ENCODE assay signal across 10 cellular contexts in genomic region chr9:112020680-112021596, GRCh38.
DNase-seq lines count a peak whose midpoint lies in the region; ATAC-seq and TF ChIP-seq lines count a peak whose summit lies in the region.
"Had no signal": no experiment of that assay in that cellular context is flagged by ENCODE, and none has a peak within 500 bp of the region (broad histone marks: within the 10 kb centered on the region; RNA-seq: fewer than 3 reads in every experiment).

No MANE protein-coding gene starts in this region.

- H3K9me3 Mint-ChIP-seq in activated CD8-positive, alpha-beta T cell treated with anti-CD3 and anti-CD28 coated beads for 36 hours: no peaks in the 10 kb centered on the region
- no peaks in the 10 kb centered on the region for H3K9me3 Mint-ChIP-seq in activated CD8-positive, alpha-beta T cell treated with anti-CD3 and anti-CD28 coated beads, Interleukin-2, amount 10 ng/mL, durations not matched to agents 7 days and 5 days (ENCODE audit: insufficient read depth)
- no peaks in the 10 kb centered on the region for H3K9me3 Mint-ChIP-seq in stimulated activated memory B cell treated with anti-CD40 and anti-IgM and Interleukin-4, amounts not matched to agents 10 μg/mL and 1 μg/mL and 100 μg/mL, for 72 hours

- intact Hi-C loops in activated CD8-positive, alpha-beta T cell treated with anti-CD3 and anti-CD28 coated beads for 36 hours (cut with micrococcal nuclease): no loop called here

- H3K4me3 ChIP-seq in cardiac fibroblast (replicated peaks in 1 of 2; ENCODE audit: low read depth in 2 of 2, low read length in 2 of 2): no peak overlapping the region

- H3K4me3 Mint-ChIP-seq in activated CD8-positive, alpha-beta T cell treated with anti-CD3 and anti-CD28 coated beads for 36 hours: no peak overlapping the region
- no peak overlapping the region for H3K4me3 Mint-ChIP-seq in activated CD8-positive, alpha-beta T cell treated with anti-CD3 and anti-CD28 coated beads, Interleukin-2, amount 10 ng/mL, durations not matched to agents 7 days and 5 days
- peak overlapping the region; percentile 7 for H3K4me3 Mint-ChIP-seq in stimulated activated memory B cell treated with anti-CD40 and anti-IgM and Interleukin-4, amounts not matched to agents 10 μg/mL and 1 μg/mL and 100 μg/mL, for 72 hours
- H3K4me3 Mint-ChIP-seq: neural crest cell had no signal

- peak; percentile 20 for ATAC-seq in activated CD8-positive, alpha-beta T cell treated with anti-CD3 and anti-CD28 coated beads for 36 hours
- ATAC-seq in activated CD8-positive, alpha-beta T cell treated with anti-CD3 and anti-CD28 coated beads, Interleukin-2, amount 10 ng/mL, durations not matched to agents 7 days and 5 days: no peak
- ATAC-seq in HG03354 (IDR thresholded peaks at IDR 0.05; ENCODE audit: poor library complexity, severe bottlenecking, unreplicated experiment) (peak; percentile 78), HG02623 (IDR thresholded peaks at IDR 0.05; ENCODE audit: unreplicated experiment) (no peak)
- ATAC-seq in stimulated activated memory B cell treated with anti-CD40 and anti-IgM and Interleukin-4, amounts not matched to agents 10 μg/mL and 1 μg/mL and 100 μg/mL, for 72 hours: peak; percentile 48

- H3K27ac Mint-ChIP-seq in activated CD8-positive, alpha-beta T cell treated with anti-CD3 and anti-CD28 coated beads for 36 hours: no peak overlapping the region
- no peak overlapping the region for H3K27ac Mint-ChIP-seq in activated CD8-positive, alpha-beta T cell treated with anti-CD3 and anti-CD28 coated beads, Interleukin-2, amount 10 ng/mL, durations not matched to agents 7 days and 5 days
- peak overlapping the region; percentile 93 for H3K27ac Mint-ChIP-seq in stimulated activated memory B cell treated with anti-CD40 and anti-IgM and Interleukin-4, amounts not matched to agents 10 μg/mL and 1 μg/mL and 100 μg/mL, for 72 hours

- peaks cover 10% of the 10 kb centered on the region for H3K4me1 Mint-ChIP-seq in activated CD8-positive, alpha-beta T cell treated with anti-CD3 and anti-CD28 coated beads for 36 hours (ENCODE audit: low read depth)
- peaks cover 10% of the 10 kb centered on the region for H3K4me1 Mint-ChIP-seq in activated CD8-positive, alpha-beta T cell treated with anti-CD3 and anti-CD28 coated beads, Interleukin-2, amount 10 ng/mL, durations not matched to agents 7 days and 5 days (ENCODE audit: low read depth)
- peaks cover 55% of the 10 kb centered on the region for H3K4me1 Mint-ChIP-seq in stimulated activated memory B cell treated with anti-CD40 and anti-IgM and Interleukin-4, amounts not matched to agents 10 μg/mL and 1 μg/mL and 100 μg/mL, for 72 hours
- H3K4me1 Mint-ChIP-seq: neural crest cell had no signal

- CTCF ChIA-PET in activated CD8-positive, alpha-beta T cell treated with anti-CD3 and anti-CD28 coated beads for 36 hours (lab: Charles Lee): no interaction called here
- CTCF ChIA-PET in activated CD8-positive, alpha-beta T cell treated with anti-CD3 and anti-CD28 coated beads, Interleukin-2, amount 10 ng/mL, durations not matched to agents 7 days and 5 days (lab: Charles Lee): interaction anchor here (1.2 kb wide), 1 partner anchor 11 kb away, joined by 3 read pairs; no protein-coding TSS in a partner anchor

- POLR2A ChIA-PET in activated CD8-positive, alpha-beta T cell treated with anti-CD3 and anti-CD28 coated beads for 36 hours (lab: Charles Lee): no interaction called here
- POLR2A ChIA-PET in activated CD8-positive, alpha-beta T cell treated with anti-CD3 and anti-CD28 coated beads, Interleukin-2, amount 10 ng/mL, durations not matched to agents 7 days and 5 days (lab: Charles Lee): interaction anchor here (0.5 kb wide), 1 partner anchor 11 kb away, joined by 3 read pairs; no protein-coding TSS in a partner anchor

- no peaks in the 10 kb centered on the region for H3K36me3 Mint-ChIP-seq in activated CD8-positive, alpha-beta T cell treated with anti-CD3 and anti-CD28 coated beads for 36 hours (ENCODE audit: low read depth)
- H3K36me3 Mint-ChIP-seq in activated CD8-positive, alpha-beta T cell treated with anti-CD3 and anti-CD28 coated beads, Interleukin-2, amount 10 ng/mL, durations not matched to agents 7 days and 5 days (ENCODE audit: low read depth): peaks cover 3% of the 10 kb centered on the region
- H3K36me3 Mint-ChIP-seq in stimulated activated memory B cell treated with anti-CD40 and anti-IgM and Interleukin-4, amounts not matched to agents 10 μg/mL and 1 μg/mL and 100 μg/mL, for 72 hours: peaks cover 10% of the 10 kb centered on the region

- no peak for TF ChIP-seq CTCF in activated CD8-positive, alpha-beta T cell treated with anti-CD3 and anti-CD28 coated beads for 36 hours (IDR thresholded peaks at IDR 0.05)
- no peak for TF ChIP-seq CTCF in cardiac fibroblast (IDR thresholded peaks at IDR 0.05; ENCODE audit: low read depth, low read length)

- DNase-seq in activated CD8-positive, alpha-beta T cell treated with anti-CD3 and anti-CD28 coated beads for 36 hours: no peak
- no peak for DNase-seq in activated CD8-positive, alpha-beta T cell treated with anti-CD3 and anti-CD28 coated beads, Interleukin-2, amount 10 ng/mL, durations not matched to agents 7 days and 5 days
- DNase-seq in cardiac fibroblast (ENCODE audit: low read depth in 2 of 2): peak; percentile 50 to 91
- DNase-seq in DMS114 treated with DMSO at 0.1 percent for 48 hours (lab: John Stamatoyannopoulos, UW; ENCODE audit: unreplicated experiment): no peak
- DNase-seq in retina: no peak
- DNase-seq: caudate nucleus had no signal

- H3K27me3 Mint-ChIP-seq in activated CD8-positive, alpha-beta T cell treated with anti-CD3 and anti-CD28 coated beads for 36 hours: peaks cover 10% of the 10 kb centered on the region
- peaks cover 6% of the 10 kb centered on the region for H3K27me3 Mint-ChIP-seq in activated CD8-positive, alpha-beta T cell treated with anti-CD3 and anti-CD28 coated beads, Interleukin-2, amount 10 ng/mL, durations not matched to agents 7 days and 5 days (ENCODE audit: low read depth)
- no peaks in the 10 kb centered on the region for H3K27me3 Mint-ChIP-seq in stimulated activated memory B cell treated with anti-CD40 and anti-IgM and Interleukin-4, amounts not matched to agents 10 μg/mL and 1 μg/mL and 100 μg/mL, for 72 hours

Comparison
In these comparisons a context has a peak if more than half of its experiments do, and no peak if none do; other contexts are left out.
1. ATAC-seq: peak in activated CD8-positive, alpha-beta T cell treated with anti-CD3 and anti-CD28 coated beads for 36 hours (single experiment), HG03354 (single experiment) and stimulated activated memory B cell treated with anti-CD40 and anti-IgM and Interleukin-4, amounts not matched to agents 10 μg/mL and 1 μg/mL and 100 μg/mL, for 72 hours (single experiment); none in activated CD8-positive, alpha-beta T cell treated with anti-CD3 and anti-CD28 coated beads, Interleukin-2, amount 10 ng/mL, durations not matched to agents 7 days and 5 days (single experiment) and HG02623 (single experiment).
2. DNase-seq: peak in cardiac fibroblast (2 of 2); none in activated CD8-positive, alpha-beta T cell treated with anti-CD3 and anti-CD28 coated beads for 36 hours (single experiment), activated CD8-positive, alpha-beta T cell treated with anti-CD3 and anti-CD28 coated beads, Interleukin-2, amount 10 ng/mL, durations not matched to agents 7 days and 5 days (single experiment), DMS114 treated with DMSO at 0.1 percent for 48 hours (single experiment) and retina (single experiment).